In genomic region chr12:98424726-98425401, GRCh38 we compare ENCODE assay signal across 8 cellular contexts.
DNase-seq lines count a peak whose midpoint lies in the region; ATAC-seq, FAIRE-seq and TF ChIP-seq lines count a peak whose summit lies in the region.

No MANE protein-coding gene starts in this region.

- H3K4me3 Mint-ChIP-seq in CD14-positive monocyte: no peak overlapping the region
- no peak overlapping the region for H3K4me3 Mint-ChIP-seq in mesothelial cell of epicardium
- H3K4me3 Mint-ChIP-seq in stimulated activated naive B cell treated with anti-CD40 and anti-IgM and Interleukin-4, amounts not matched to agents 10 μg/mL and 1 μg/mL and 100 μg/mL, for 72 hours: no peak overlapping the region

- no peak overlapping the region for H4K8ac ChIP-seq in H1 (ENCODE audit: extremely low read depth, insufficient read depth, low read length)

- peak; percentile 58 to 72 for TF ChIP-seq RAD21 in H1 (IDR thresholded peaks at IDR 0.05 in 1 of 2, conservative IDR thresholded peaks at IDR 0.05 in 1 of 2; ENCODE audit: low read depth in 2 of 2, low read length in 2 of 2)

- H3K36me3 Mint-ChIP-seq in CD14-positive monocyte: no peaks in the 10 kb centered on the region
- no peaks in the 10 kb centered on the region for H3K36me3 Mint-ChIP-seq in mesothelial cell of epicardium
- H3K36me3 Mint-ChIP-seq in stimulated activated naive B cell treated with anti-CD40 and anti-IgM and Interleukin-4, amounts not matched to agents 10 μg/mL and 1 μg/mL and 100 μg/mL, for 72 hours: no peaks in the 10 kb centered on the region

- no peak overlapping the region for H3K18ac ChIP-seq in H1 (ENCODE audit: extremely low read depth, low read length)

- POLR2A ChIA-PET in H1 (lab: Charles Lee; ENCODE audit: partially characterized antibody): interaction anchor here (0.6 to 1.9 kb wide), 2 partner anchors 90 to 219 kb away, joined by 3 to 5 read pairs; partner anchors contain the start of gene TMPO

- no peak overlapping the region for H2BK20ac ChIP-seq in H1 (ENCODE audit: low read length)

- H3K56ac ChIP-seq in H1 (replicated peaks; ENCODE audit: insufficient read length, low read depth, low read length): no peak overlapping the region

- H3K4me1 ChIP-seq in H1 (replicated peaks in 1 of 4; ENCODE audit: control insufficient read depth in 3 of 4, insufficient read depth in 4 of 4, low read length in 3 of 4): no peaks in the 10 kb centered on the region; a peak in 1 of 7 replicates

- FAIRE-seq in H1 (lab: Jason Lieb, UNC): no peak

- H3K79me2 ChIP-seq in H1 (ENCODE audit: control insufficient read depth in 1 of 2, insufficient read depth in 2 of 2, low read length in 2 of 2): no peaks in the 10 kb centered on the region

- H2AK5ac ChIP-seq in H1 (ENCODE audit: low read depth, low read length): no peak overlapping the region

- no peak overlapping the region for H3K9ac ChIP-seq in H1 (replicated peaks in 1 of 4; ENCODE audit: extremely low read depth in 1 of 4, low read depth in 3 of 4, low read length in 3 of 4)

- 41% methylated on average over 9 of the region's 9 CpGs; no CpG with 5 or more reads in 1 of the 2 experiments for WGBS in H1 (ENCODE audit: extremely low coverage in 1 of 2, insufficient coverage in 1 of 2, insufficient read length in 1 of 2, insufficient replicate concordance in 2 of 2, low coverage in 1 of 2, low lambda C conversion rate in 2 of 2, missing lambda C conversion rate in 1 of 2), 2 experiments

- no peak overlapping the region for H3K4ac ChIP-seq in H1 (replicated peaks; ENCODE audit: insufficient read length, low read depth, low read length)

- H3K4me3 ChIP-seq in H1 (ENCODE audit: extremely low read depth in 1 of 4, insufficient read depth in 2 of 4, low read depth in 3 of 4, low read length in 4 of 4): no peak overlapping the region

- no peak for TF ChIP-seq POLR2A in H1 (IDR thresholded peaks at IDR 0.05; ENCODE audit: control extremely low read depth in 1 of 2, low read depth in 2 of 2, low read length in 2 of 2)

- no peak overlapping the region for H3K27ac ChIP-seq in H1 (ENCODE audit: low read depth, low read length)

- no peak overlapping the region for H3K4me2 ChIP-seq in H1 (ENCODE audit: insufficient read depth in 1 of 2, low read depth in 2 of 2, low read length in 2 of 2)

- peak overlapping the region in 2 of 7 donors; percentile 8 to 69 for H3K27ac Mint-ChIP-seq in CD14-positive monocyte
- peak overlapping the region; percentile 68 for H3K27ac Mint-ChIP-seq in mesothelial cell of epicardium
- no peak overlapping the region for H3K27ac Mint-ChIP-seq in stimulated activated naive B cell treated with anti-CD40 and anti-IgM and Interleukin-4, amounts not matched to agents 10 μg/mL and 1 μg/mL and 100 μg/mL, for 72 hours

- H3K27me3 Mint-ChIP-seq in CD14-positive monocyte (ENCODE audit: low read depth in 3 of 3) (peaks cover 2 to 8% (median 5%) of the 10 kb centered on the region in 3 donors), mesothelial cell of epicardium (ENCODE audit: low read depth) (no peaks in the 10 kb centered on the region)
- H3K27me3 Mint-ChIP-seq in stimulated activated naive B cell treated with anti-CD40 and anti-IgM and Interleukin-4, amounts not matched to agents 10 μg/mL and 1 μg/mL and 100 μg/mL, for 72 hours: no peaks in the 10 kb centered on the region

- no peaks in the 10 kb centered on the region for H3K79me1 ChIP-seq in H1 (ENCODE audit: low read depth, low read length)

- DNase-seq in CD14-positive monocyte (ENCODE audit: low spot score) (no peak), GM19240 (ENCODE audit: insufficient read length, low spot score) (peak; percentile 38), NCI-H524 treated with DMSO at 0.1 percent for 48 hours (lab: John Stamatoyannopoulos, UW) (peak; percentile 34), H1 (ENCODE audit: low read depth in 1 of 2, low spot score in 2 of 2) (no peak), mesothelial cell of epicardium (ENCODE audit: low spot score in 2 of 2, unreplicated experiment in 2 of 2) (peak; percentile 48 to 73)
- peak; percentile 37 for DNase-seq in activated CD4-positive, alpha-beta T cell treated with anti-CD3 and anti-CD28 coated beads, Interleukin-2, amount 50 U/mL, for 4 hours
- peak; percentile 17 for DNase-seq in stimulated activated naive B cell treated with anti-CD40 and anti-IgM and Interleukin-4, amounts not matched to agents 10 μg/mL and 1 μg/mL and 100 μg/mL, for 72 hours

- H3K4me1 Mint-ChIP-seq in CD14-positive monocyte (peaks cover 7% of the 10 kb centered on the region), mesothelial cell of epicardium (peaks cover 24% of the 10 kb centered on the region)
- peaks cover 0 to 2% of the 10 kb centered on the region in 2 donors for H3K4me1 Mint-ChIP-seq in stimulated activated naive B cell treated with anti-CD40 and anti-IgM and Interleukin-4, amounts not matched to agents 10 μg/mL and 1 μg/mL and 100 μg/mL, for 72 hours

- H3K9me3 Mint-ChIP-seq in CD14-positive monocyte: no peaks in the 10 kb centered on the region
- no peaks in the 10 kb centered on the region for H3K9me3 Mint-ChIP-seq in mesothelial cell of epicardium
- H3K9me3 Mint-ChIP-seq in stimulated activated naive B cell treated with anti-CD40 and anti-IgM and Interleukin-4, amounts not matched to agents 10 μg/mL and 1 μg/mL and 100 μg/mL, for 72 hours: no peaks in the 10 kb centered on the region

- H2BK12ac ChIP-seq in H1 (ENCODE audit: low read depth, low read length): no peak overlapping the region

- ATAC-seq in HG03439 (IDR thresholded peaks at IDR 0.05; ENCODE audit: unreplicated experiment): peak; percentile 66
- peak; percentile 83 to 86 for ATAC-seq in stimulated activated naive B cell treated with anti-CD40 and anti-IgM and Interleukin-4, amounts not matched to agents 10 μg/mL and 1 μg/mL and 100 μg/mL, for 72 hours (replicated peaks)

- H3K14ac ChIP-seq in H1 (ENCODE audit: insufficient read length): no peak overlapping the region

- no peaks in the 10 kb centered on the region for H3K27me3 ChIP-seq in H1 (replicated peaks in 1 of 4; ENCODE audit: control insufficient read depth in 3 of 4, extremely low read depth in 1 of 4, insufficient read depth in 3 of 4, low read length in 3 of 4)

- peak; percentile 88 for TF ChIP-seq CTCF in CD14-positive monocyte (IDR thresholded peaks at IDR 0.05)
- peak; percentile 45 to 73 (median 71) for TF ChIP-seq CTCF in H1 (IDR thresholded peaks at IDR 0.05; ENCODE audit: control extremely low read depth in 1 of 3, insufficient read depth in 1 of 3, low read depth in 1 of 3, low read length in 3 of 3)
- TF ChIP-seq CTCF in mesothelial cell of epicardium (IDR thresholded peaks at IDR 0.05; ENCODE audit: unreplicated experiment): peak; percentile 76

- H3K36me3 ChIP-seq in H1 (ENCODE audit: control insufficient read depth in 2 of 4, insufficient read depth in 4 of 4, low read length in 3 of 4): no peaks in the 10 kb centered on the region

- no peak overlapping the region for H4K91ac ChIP-seq in H1 (replicated peaks; ENCODE audit: insufficient read length, low read length)

- H2BK15ac ChIP-seq in H1 (ENCODE audit: low read length): no peak overlapping the region

- intact Hi-C loops in CD14-positive monocyte (cut with micrococcal nuclease): loop anchor here (2.0 to 5.0 kb wide), 4 partner anchors 42 to 92 kb away; partner anchors contain the start of gene TMPO (in 2 of the 2)

- H3K9me3 ChIP-seq in H1 (ENCODE audit: insufficient read depth in 2 of 2, low read depth in 1 of 2, low read length in 1 of 2): no peaks in the 10 kb centered on the region

- no peaks in the 10 kb centered on the region for H3K23me2 ChIP-seq in H1 (ENCODE audit: low read depth, low read length)

- no peak overlapping the region for H2BK120ac ChIP-seq in H1 (replicated peaks; ENCODE audit: low read depth, low read length)

- no peak for TF ChIP-seq EP300 in H1 (IDR thresholded peaks at IDR 0.05; ENCODE audit: borderline replicate concordance in 1 of 2, low read depth in 2 of 2, low read length in 2 of 2)

- H3K23ac ChIP-seq in H1 (ENCODE audit: insufficient read length): no peak overlapping the region

- no peaks in the 10 kb centered on the region for H4K20me1 ChIP-seq in H1 (replicated peaks in 1 of 2; ENCODE audit: control insufficient read depth in 1 of 2, insufficient read depth in 2 of 2, low read length in 2 of 2)

- H4K5ac ChIP-seq in H1 (ENCODE audit: insufficient read length, low read depth, low read length): no peak overlapping the region

- H2BK5ac ChIP-seq in H1 (ENCODE audit: low read depth, low read length): no peak overlapping the region

- CTCF ChIA-PET in H1 (lab: Charles Lee; ENCODE audit: partially characterized antibody): interaction anchor here (0.6 to 3.4 kb wide), 28 partner anchors 11 to 1743 kb away, joined by 3 to 13 read pairs (median 4); no protein-coding TSS in a partner anchor

- H2AFZ ChIP-seq in H1 (ENCODE audit: low read length): no peak overlapping the region

TF ChIP-seq in H1, 55 proteins besides CTCF, POLR2A, EP300 and RAD21:
- TF ChIP-seq NRF1 (IDR thresholded peaks at IDR 0.05; ENCODE audit: low read depth, low read length) (no peak), TEAD4 (IDR thresholded peaks at IDR 0.05; ENCODE audit: low read depth, low read length) (peak; percentile 66; the same call in 1 of the 2 replicates)

Comparison
In these comparisons a context has a peak if more than half of its experiments do, and no peak if none do; other contexts are left out.
1. DNase-seq: peak in GM19240 (single experiment), NCI-H524 treated with DMSO at 0.1 percent for 48 hours (single experiment), activated CD4-positive, alpha-beta T cell treated with anti-CD3 and anti-CD28 coated beads, Interleukin-2, amount 50 U/mL, for 4 hours (2 of 2), mesothelial cell of epicardium (2 of 2) and stimulated activated naive B cell treated with anti-CD40 and anti-IgM and Interleukin-4, amounts not matched to agents 10 μg/mL and 1 μg/mL and 100 μg/mL, for 72 hours (single experiment); none in CD14-positive monocyte (single experiment) and H1 (0 of 2).
2. Peak in every context shown above with its lines, with median percentiles within 50 percentile points of each other: CTCF ChIP-seq.